In the genomic region with DNA sequence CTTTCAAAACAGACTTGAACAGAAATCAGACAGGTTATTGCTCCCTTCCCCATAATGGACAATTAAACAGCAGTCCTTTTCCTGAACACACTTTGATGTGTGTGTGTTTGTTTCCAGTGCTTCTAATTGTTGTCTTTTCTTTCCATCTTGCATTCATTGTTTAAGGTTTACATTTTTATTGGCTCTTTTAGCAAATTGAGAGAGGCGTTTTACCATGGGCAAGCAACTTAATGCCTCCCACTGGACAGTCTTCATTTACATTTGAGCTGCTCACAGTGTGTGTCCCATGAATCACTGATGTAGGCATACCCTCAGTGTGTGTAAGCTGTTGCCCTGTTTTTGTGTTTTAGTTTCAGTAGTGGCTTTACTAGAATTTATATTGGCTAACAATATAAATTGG, we compare ENCODE assay signal across 1 cellular context.
TF ChIP-seq lines count a peak whose summit lies in the region.

No MANE protein-coding gene starts in this region.

TF ChIP-seq in WTC11, 78 proteins besides CTCF, POLR2A, EP300 and RAD21 (continued from another document):
- TF ChIP-seq, protein P1, sequence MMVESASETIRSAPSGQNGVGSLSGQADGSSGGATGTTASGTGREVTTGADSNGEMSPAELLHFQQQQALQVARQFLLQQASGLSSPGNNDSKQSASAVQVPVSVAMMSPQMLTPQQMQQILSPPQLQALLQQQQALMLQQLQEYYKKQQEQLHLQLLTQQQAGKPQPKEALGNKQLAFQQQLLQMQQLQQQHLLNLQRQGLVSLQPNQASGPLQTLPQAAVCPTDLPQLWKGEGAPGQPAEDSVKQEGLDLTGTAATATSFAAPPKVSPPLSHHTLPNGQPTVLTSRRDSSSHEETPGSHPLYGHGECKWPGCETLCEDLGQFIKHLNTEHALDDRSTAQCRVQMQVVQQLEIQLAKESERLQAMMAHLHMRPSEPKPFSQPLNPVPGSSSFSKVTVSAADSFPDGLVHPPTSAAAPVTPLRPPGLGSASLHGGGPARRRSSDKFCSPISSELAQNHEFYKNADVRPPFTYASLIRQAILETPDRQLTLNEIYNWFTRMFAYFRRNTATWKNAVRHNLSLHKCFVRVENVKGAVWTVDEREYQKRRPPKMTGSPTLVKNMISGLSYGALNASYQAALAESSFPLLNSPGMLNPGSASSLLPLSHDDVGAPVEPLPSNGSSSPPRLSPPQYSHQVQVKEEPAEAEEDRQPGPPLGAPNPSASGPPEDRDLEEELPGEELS (CRISPR knock-in tag; IDR thresholded peaks at IDR 0.05) = peak; percentile 66; the same call in 1 of the 2 replicates
TF ChIP-seq in WTC11: peak in this region for 2.
